Comparison of ENCODE assay signal across 8 cellular contexts in genomic region chr11:6926208-6927029, GRCh38. TPM values are rescaled to one million over a fixed set of nuclear protein-coding genes. Genes with fewer than 3 reads are reported as not detected.
DNase-seq lines count a peak whose midpoint lies in the region; ATAC-seq lines count a peak whose summit lies in the region.

Gene ZNF215 (plus strand): TSS chr11:6926426. CDS start chr11:6932273, 5,847 bp downstream.

- peak within 1 kb of the TSS; percentile 77 for H3K4me3 ChIP-seq in mucosa of stomach (ENCODE audit: low read length)

- peaks cover 5% of the 10 kb centered on the region for H3K4me1 ChIP-seq in mucosa of stomach (ENCODE audit: control insufficient read depth, insufficient read depth, low read length)

- peak; percentile 32 for DNase-seq in activated T-cell treated with anti-CD3 and anti-CD28 coated beads for 48 hours (ENCODE audit: low read depth)
- no peak for DNase-seq in activated T-cell treated with anti-CD3 and anti-CD28 coated beads for 4 hours
- DNase-seq in NCI-H1417 (lab: John Stamatoyannopoulos, UW), result peak; percentile 46 to 83 (median 79)
- peak; percentile 0 for DNase-seq in activated CD4-positive, alpha-beta T cell treated with anti-CD3 and anti-CD28 coated beads, Interleukin-2, amount 50 U/mL, for 1 hour
- peak; percentile 32 to 68 for DNase-seq in stimulated activated naive CD8-positive, alpha-beta T cell treated with anti-CD3 and anti-CD28 coated beads, Interleukin-15, amount 100 ng/mL, for 72 hours

- no peaks in the 10 kb centered on the region for H3K36me3 ChIP-seq in mucosa of stomach (ENCODE audit: control insufficient read depth, insufficient read depth, low read length)

- H3K9ac ChIP-seq in mucosa of stomach (ENCODE audit: low read length), result peak within 1 kb of the TSS; percentile 83

- H3K4me1 Mint-ChIP-seq in stimulated activated naive CD8-positive, alpha-beta T cell treated with anti-CD3 and anti-CD28 coated beads, Interleukin-15, amount 100 ng/mL, for 72 hours, result peaks cover 24% of the 10 kb centered on the region

- ATAC-seq in HG02623 (IDR thresholded peaks at IDR 0.05; ENCODE audit: unreplicated experiment) (peak; percentile 51), esophagus mucosa (peak; percentile 92)
- ATAC-seq in stimulated activated naive CD8-positive, alpha-beta T cell treated with anti-CD3 and anti-CD28 coated beads, Interleukin-15, amount 100 ng/mL, for 72 hours, result peak; percentile 82

- no peaks in the 10 kb centered on the region for H3K9me3 Mint-ChIP-seq in stimulated activated naive CD8-positive, alpha-beta T cell treated with anti-CD3 and anti-CD28 coated beads, Interleukin-15, amount 100 ng/mL, for 72 hours

- no peaks in the 10 kb centered on the region for H3K27me3 ChIP-seq in mucosa of stomach (ENCODE audit: control insufficient read depth, insufficient read depth, low read length)

- peak within 1 kb of the TSS; percentile 93 to 94 for H3K4me3 Mint-ChIP-seq in stimulated activated naive CD8-positive, alpha-beta T cell treated with anti-CD3 and anti-CD28 coated beads, Interleukin-15, amount 100 ng/mL, for 72 hours

- no peaks in the 10 kb centered on the region for H3K9me3 ChIP-seq in mucosa of stomach (ENCODE audit: control insufficient read depth, low read length)

- peak within 1 kb of the TSS; percentile 14 to 88 for H3K27ac Mint-ChIP-seq in stimulated activated naive CD8-positive, alpha-beta T cell treated with anti-CD3 and anti-CD28 coated beads, Interleukin-15, amount 100 ng/mL, for 72 hours

- peaks cover 75% of the 10 kb centered on the region for H3K27me3 Mint-ChIP-seq in stimulated activated naive CD8-positive, alpha-beta T cell treated with anti-CD3 and anti-CD28 coated beads, Interleukin-15, amount 100 ng/mL, for 72 hours

RNA-seq across cellular contexts. Expression of gene ZNF215, which starts in this region (rescaled TPM):
- total RNA-seq in esophagus mucosa, result 2.2 TPM
